In the genomic region with DNA sequence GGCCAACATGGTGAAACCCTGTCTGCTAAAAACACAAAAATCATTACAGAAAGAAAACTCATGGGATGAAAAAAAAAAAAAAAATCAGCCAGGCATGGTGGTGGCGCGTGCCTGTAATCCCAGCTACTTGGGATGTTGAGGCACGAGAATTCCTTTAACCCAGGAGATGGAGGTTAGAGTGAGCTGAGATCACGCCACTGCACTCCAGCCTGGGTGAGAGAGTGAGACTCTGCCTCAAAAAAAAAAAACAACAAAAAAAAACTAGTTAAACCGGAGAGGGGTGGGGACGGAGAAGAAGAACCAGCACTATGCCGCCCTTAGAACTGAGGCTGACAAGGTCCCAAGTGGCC, we compare ENCODE assay signal across 11 cellular contexts. TPM values are rescaled to one million over a fixed set of nuclear protein-coding genes. Genes with fewer than 3 reads are reported as not detected.
A peak's percentile ranks its signal among the peaks of the same experiment; 100 is the strongest.
DNase-seq lines count a peak whose midpoint lies in the region; ATAC-seq and TF ChIP-seq lines count a peak whose summit lies in the region.
"Had no signal": no experiment of that assay in that cellular context is flagged by ENCODE, and none has a peak within 500 bp of the region (broad histone marks: within the 10 kb centered on the region; RNA-seq: fewer than 3 reads in every experiment).

No MANE protein-coding gene starts in this region.

- no peak for TF ChIP-seq CTCF in heart left ventricle (IDR thresholded peaks at IDR 0.05)
- no peak for TF ChIP-seq CTCF in activated CD8-positive, alpha-beta T cell treated with anti-CD3 and anti-CD28 coated beads for 36 hours (IDR thresholded peaks at IDR 0.05)

- H4K8ac ChIP-seq in mesenchymal stem cell (ENCODE audit: low read length) = no peak overlapping the region

- TF ChIP-seq POLR2A in heart left ventricle (IDR thresholded peaks at IDR 0.05) = no peak

- no peak for DNase-seq in heart left ventricle
- DNase-seq in right cardiac atrium = no peak
- no peak for DNase-seq in activated CD8-positive, alpha-beta T cell treated with anti-CD3 and anti-CD28 coated beads for 36 hours
- no peak for DNase-seq in mesenchymal stem cell
- no peak for DNase-seq in NCI-H82 treated with DMSO at 0.1 percent for 48 hours (lab: John Stamatoyannopoulos, UW; ENCODE audit: unreplicated experiment)
- DNase-seq in medulla oblongata (ENCODE audit: extremely low spot score) = no peak

- H3K4me1 ChIP-seq in heart left ventricle = peaks cover 0 to 28% (median 17%) of the 10 kb centered on the region in 12 donors
- no peaks in the 10 kb centered on the region for H3K4me1 ChIP-seq in right cardiac atrium (ENCODE audit: control insufficient read depth, insufficient read depth, low read length)
- peaks cover 19% of the 10 kb centered on the region for H3K4me1 ChIP-seq in mesenchymal stem cell (ENCODE audit: control insufficient read depth, insufficient read depth, low read depth, low read length)
- H3K4me1 ChIP-seq in urinary bladder (ENCODE audit: insufficient read depth) = no peaks in the 10 kb centered on the region

- WGBS in heart left ventricle, 4 donors = 73 to 87% (median 74%) methylated on average over 7 of the region's 7 CpGs
- 81% methylated on average over 7 of the region's 7 CpGs for WGBS in right cardiac atrium
- 68% methylated on average over 6 of the region's 7 CpGs for WGBS in mesenchymal stem cell
- 67% methylated on average over 7 of the region's 7 CpGs for WGBS in urinary bladder

- H3K27ac ChIP-seq in heart left ventricle (no peak overlapping the region), right cardiac atrium (ENCODE audit: low read length) (no peak overlapping the region), mesenchymal stem cell (ENCODE audit: low read length, poor library complexity, severe bottlenecking) (no peak overlapping the region), urinary bladder (ENCODE audit: low read depth) (peak overlapping the region; percentile 46)
- H3K27ac ChIP-seq: tibial artery, VCaP had no signal

- H3K9me3 Mint-ChIP-seq in activated CD8-positive, alpha-beta T cell treated with anti-CD3 and anti-CD28 coated beads for 36 hours = no peaks in the 10 kb centered on the region

- no peak overlapping the region for H3K4me2 ChIP-seq in mesenchymal stem cell (ENCODE audit: low read length, poor library complexity, severe bottlenecking)

- H3K4me1 Mint-ChIP-seq in activated CD8-positive, alpha-beta T cell treated with anti-CD3 and anti-CD28 coated beads for 36 hours (ENCODE audit: low read depth) = peaks cover 17% of the 10 kb centered on the region

- H3K14ac ChIP-seq in mesenchymal stem cell (ENCODE audit: low read length in 2 of 2) = no peak overlapping the region

- POLR2A ChIA-PET in activated CD8-positive, alpha-beta T cell treated with anti-CD3 and anti-CD28 coated beads for 36 hours (lab: Charles Lee) = interaction anchor here (1.1 to 3.2 kb wide), 3 partner anchors 8 to 41 kb away, joined by 3 to 22 read pairs (median 3); partner anchors contain the start of genes ASPSCR1 and MAFG

- H3K4me3 Mint-ChIP-seq in activated CD8-positive, alpha-beta T cell treated with anti-CD3 and anti-CD28 coated beads for 36 hours = peak overlapping the region; percentile 56

- no peak overlapping the region for H2BK12ac ChIP-seq in mesenchymal stem cell (ENCODE audit: low read length in 2 of 2)

- no peak overlapping the region for H3K18ac ChIP-seq in mesenchymal stem cell (ENCODE audit: low read depth in 1 of 2, low read length in 2 of 2)

- H3K36me3 Mint-ChIP-seq in activated CD8-positive, alpha-beta T cell treated with anti-CD3 and anti-CD28 coated beads for 36 hours (ENCODE audit: low read depth) = no peaks in the 10 kb centered on the region

- no peak overlapping the region for H3K23ac ChIP-seq in mesenchymal stem cell (ENCODE audit: low read length in 2 of 2)

- H2AK5ac ChIP-seq in mesenchymal stem cell (ENCODE audit: low read length, severe bottlenecking) = no peak overlapping the region

- CTCF ChIA-PET in activated CD8-positive, alpha-beta T cell treated with anti-CD3 and anti-CD28 coated beads for 36 hours (lab: Charles Lee) = interaction anchor here (1.5 to 3.6 kb wide), 4 partner anchors 9 to 69 kb away, joined by 5 to 23 read pairs (median 10); partner anchors contain the start of genes DCXR and RAC3

- H3K36me3 ChIP-seq in heart left ventricle (no peaks in the 10 kb centered on the region), mesenchymal stem cell (ENCODE audit: control insufficient read depth in 1 of 2, insufficient read depth in 2 of 2, low read depth in 1 of 2, low read length in 2 of 2) (peaks cover 0 to 5% of the 10 kb centered on the region in 2 experiments), urinary bladder (ENCODE audit: insufficient read depth) (no peaks in the 10 kb centered on the region)
- H3K36me3 ChIP-seq: BE2C, tibial artery had no signal

- H3K4me3 ChIP-seq in heart left ventricle (peak overlapping the region in 8 of 12 donors; percentile 1 to 22 (median 7)), right cardiac atrium (ENCODE audit: low read length) (no peak overlapping the region), mesenchymal stem cell (ENCODE audit: insufficient read depth in 1 of 2, low read depth in 1 of 2, low read length in 2 of 2) (no peak overlapping the region), urinary bladder (ENCODE audit: low read depth, low read length) (no peak overlapping the region)

- H3K27me3 ChIP-seq in heart left ventricle (peaks cover 0 to 52% (median 8%) of the 10 kb centered on the region in 9 donors), right cardiac atrium (ENCODE audit: control insufficient read depth, insufficient read depth) (no peaks in the 10 kb centered on the region), mesenchymal stem cell (ENCODE audit: control insufficient read depth in 1 of 2, insufficient read depth in 1 of 2, low read length in 2 of 2) (peaks cover 13 to 34% of the 10 kb centered on the region in 2 experiments)
- H3K27me3 ChIP-seq: BE2C had no signal

- peak overlapping the region; percentile 80 for H3K27ac Mint-ChIP-seq in activated CD8-positive, alpha-beta T cell treated with anti-CD3 and anti-CD28 coated beads for 36 hours

- H2BK120ac ChIP-seq in mesenchymal stem cell (ENCODE audit: low read depth, low read length) = no peak overlapping the region

- no peak overlapping the region for H2BK5ac ChIP-seq in mesenchymal stem cell (ENCODE audit: low read depth, low read length, poor library complexity, severe bottlenecking)

- no peak for ATAC-seq in heart left ventricle
- no peak for ATAC-seq in right cardiac atrium
- no peak for ATAC-seq in activated CD8-positive, alpha-beta T cell treated with anti-CD3 and anti-CD28 coated beads for 36 hours
- no peak for ATAC-seq in GM21528 (IDR thresholded peaks at IDR 0.05; ENCODE audit: low FRiP score, unreplicated experiment)

- peaks cover 0 to 3% (median under 1%) of the 10 kb centered on the region in 12 donors for H3K9me3 ChIP-seq in heart left ventricle
- no peaks in the 10 kb centered on the region for H3K9me3 ChIP-seq in right cardiac atrium (ENCODE audit: control insufficient read depth, low read length)
- H3K9me3 ChIP-seq in mesenchymal stem cell (ENCODE audit: control insufficient read depth, low read length) = peaks cover 1% of the 10 kb centered on the region
- H3K9me3 ChIP-seq: BE2C, tibial artery had no signal

- no peaks in the 10 kb centered on the region for H3K79me1 ChIP-seq in mesenchymal stem cell (replicated peaks; ENCODE audit: low read length, poor library complexity, severe bottlenecking)

- H2AFZ ChIP-seq in mesenchymal stem cell (ENCODE audit: low read depth, low read length) = no peak overlapping the region

- no peak overlapping the region for H2BK15ac ChIP-seq in mesenchymal stem cell (ENCODE audit: low read depth, poor library complexity, severe bottlenecking)

- no peak overlapping the region for H3K4ac ChIP-seq in mesenchymal stem cell (ENCODE audit: low read depth in 1 of 2, low read length in 2 of 2)

- no peaks in the 10 kb centered on the region for H3K27me3 Mint-ChIP-seq in activated CD8-positive, alpha-beta T cell treated with anti-CD3 and anti-CD28 coated beads for 36 hours

- intact Hi-C loops in heart left ventricle (cut with DNase I) = loop anchor here in 1 of 10 donors (10.0 kb wide), 1 partner anchor 186 kb away; no protein-coding TSS in a partner anchor
- intact Hi-C loops in right cardiac atrium (cut with DNase I) = no loop called here
- intact Hi-C loops in activated CD8-positive, alpha-beta T cell treated with anti-CD3 and anti-CD28 coated beads for 36 hours (cut with micrococcal nuclease) = no loop called here

- no peak overlapping the region for H4K91ac ChIP-seq in mesenchymal stem cell (ENCODE audit: low read length)

- H3K9ac ChIP-seq in mesenchymal stem cell (ENCODE audit: low read length) = peak overlapping the region; percentile 16

RNA-seq across cellular contexts. Expression of gene NOTUM, which starts 7.4 kb away (rescaled TPM):
- total RNA-seq in heart left ventricle = 1 to 10 TPM in 2 of 9 donors, under 1 TPM in 4, not detected in 3; 0.25 to 1.6 (median 0.54) TPM
- under 1 TPM; 0.53 to 0.80 TPM for polyA plus RNA-seq in heart left ventricle
- total RNA-seq in right cardiac atrium = not detected
- polyA plus RNA-seq in right cardiac atrium = 0.05 TPM
- total RNA-seq in activated CD8-positive, alpha-beta T cell treated with anti-CD3 and anti-CD28 coated beads for 36 hours = under 1 TPM; 0.41 to 0.49 TPM
- 0.46 TPM for polyA plus RNA-seq in mesenchymal stem cell (2013, experiment 1 of 2)
- 0.33 TPM for polyA plus RNA-seq in mesenchymal stem cell (2013, experiment 2 of 2)
- total RNA-seq in urinary bladder = 1.3 TPM
- 2.5 TPM for polyA plus RNA-seq in urinary bladder

RNA-seq across cellular contexts. Expression of gene ASPSCR1, which starts 9.1 kb away (rescaled TPM):
- total RNA-seq in heart left ventricle (10 to 100 TPM; 15.1 to 27.8 (median 22.5) TPM), right cardiac atrium (10 to 100 TPM; 16.6 to 28.9 (median 21.6) TPM), urinary bladder (18.0 TPM)
- polyA plus RNA-seq in heart left ventricle (10 to 100 TPM; 39.2 to 43.6 TPM), right cardiac atrium (20.1 TPM), urinary bladder (28.6 TPM)
- 10 to 100 TPM; 18.7 to 24.5 TPM for total RNA-seq in activated CD8-positive, alpha-beta T cell treated with anti-CD3 and anti-CD28 coated beads for 36 hours
- 18.2 TPM for polyA plus RNA-seq in mesenchymal stem cell (2013, experiment 1 of 2)
- polyA plus RNA-seq in mesenchymal stem cell (2013, experiment 2 of 2) = 18.4 TPM

RNA-seq across cellular contexts. Expression of gene MYADML2, which starts 21.3 kb away (rescaled TPM):
- 10 to 100 TPM in 1 of 9 donors, 1 to 10 TPM in 7, under 1 TPM in 1; 0.31 to 11.2 (median 3.9) TPM for total RNA-seq in heart left ventricle
- polyA plus RNA-seq in heart left ventricle = 1 to 10 TPM in 1 of 2 donors, under 1 TPM in 1; 0.19 to 7.4 TPM
- total RNA-seq in right cardiac atrium = 1 to 10 TPM in 2 of 4 donors, under 1 TPM in 1, not detected in 1; 0.51 to 1.9 (median 1.4) TPM
- 1.2 TPM for polyA plus RNA-seq in right cardiac atrium
- not detected for total RNA-seq in activated CD8-positive, alpha-beta T cell treated with anti-CD3 and anti-CD28 coated beads for 36 hours
- polyA plus RNA-seq in mesenchymal stem cell (2013, experiment 1 of 2) = not detected
- not detected for polyA plus RNA-seq in mesenchymal stem cell (2013, experiment 2 of 2)
- total RNA-seq in urinary bladder = 0.42 TPM
- not detected for polyA plus RNA-seq in urinary bladder

RNA-seq across cellular contexts. Expression of gene PYCR1, which starts 31.3 kb away (rescaled TPM):
- total RNA-seq in heart left ventricle = 10 to 100 TPM in 2 of 9 donors, 1 to 10 TPM in 7; 1.8 to 12.2 (median 5.4) TPM
- 10 to 100 TPM in 1 of 2 donors, 1 to 10 TPM in 1; 3.4 to 30.7 TPM for polyA plus RNA-seq in heart left ventricle
- 1 to 10 TPM; 2.7 to 8.5 (median 6.7) TPM for total RNA-seq in right cardiac atrium
- 4.3 TPM for polyA plus RNA-seq in right cardiac atrium
- total RNA-seq in activated CD8-positive, alpha-beta T cell treated with anti-CD3 and anti-CD28 coated beads for 36 hours = 100 to 1,000 TPM; 140 to 141 TPM
- 95.7 TPM for polyA plus RNA-seq in mesenchymal stem cell (2013, experiment 1 of 2)
- polyA plus RNA-seq in mesenchymal stem cell (2013, experiment 2 of 2) = 94.0 TPM
- 57.2 TPM for total RNA-seq in urinary bladder
- 8.1 TPM for polyA plus RNA-seq in urinary bladder

RNA-seq across cellular contexts. Expression of gene MAFG, which starts 40.8 kb away (rescaled TPM):
- total RNA-seq in heart left ventricle (10 to 100 TPM; 14.3 to 30.5 (median 18.0) TPM), right cardiac atrium (10 to 100 TPM; 16.6 to 28.9 (median 26.0) TPM), urinary bladder (7.6 TPM)
- polyA plus RNA-seq in heart left ventricle (10 to 100 TPM; 10.2 to 23.6 TPM), right cardiac atrium (18.4 TPM), urinary bladder (31.3 TPM)
- 10 to 100 TPM; 12.4 to 14.1 TPM for total RNA-seq in activated CD8-positive, alpha-beta T cell treated with anti-CD3 and anti-CD28 coated beads for 36 hours
- 27.1 TPM for polyA plus RNA-seq in mesenchymal stem cell (2013, experiment 1 of 2)
- polyA plus RNA-seq in mesenchymal stem cell (2013, experiment 2 of 2) = 27.7 TPM

Comparison
In these comparisons a context has a peak if more than half of its experiments do, and no peak if none do; other contexts are left out.
1. H3K4me3 ChIP-seq: peak in heart left ventricle (8 of 12); none in right cardiac atrium (single experiment), mesenchymal stem cell (0 of 2) and urinary bladder (single experiment).